Comparison of ENCODE assay signal across 29 cellular contexts in genomic region chr6:40170856-40171255, GRCh38.
"Had no signal": no experiment of that assay in that cellular context is flagged by ENCODE, and none has a peak within 500 bp of the region (broad histone marks: within the 10 kb centered on the region; RNA-seq: fewer than 3 reads in every experiment).

No MANE protein-coding gene starts in this region.

- H3K4me3 ChIP-seq: ascending aorta, cardiac muscle cell had no signal

- DNase-seq: activated B cell treated with CpG ODN at 0.5 μM for 24 hours; activated CD4-positive, alpha-beta memory T cell treated with anti-CD3 and anti-CD28 coated beads, Interleukin-2, amount 10 ng/mL, durations not matched to agents 7 days and 5 days; activated CD4-positive, alpha-beta T cell treated with anti-CD3 and anti-CD28 coated beads for 48 hours; activated CD4-positive, alpha-beta T cell treated with anti-CD3 and anti-CD28 coated beads, Interleukin-2, amount 10 ng/mL, durations not matched to agents 7 days and 5 days; activated CD4-positive, alpha-beta T cell treated with anti-CD3 and anti-CD28 coated beads, Interleukin-2, amount 50 U/mL, for 48 hours; activated CD4-positive, CD25-positive, alpha-beta regulatory T cell treated with anti-CD3 and anti-CD28 coated beads, Interleukin-2, amount 50 U/mL, for 72 hours; activated CD8-positive, alpha-beta memory T cell treated with anti-CD3 and anti-CD28 coated beads for 24 hours; activated CD8-positive, alpha-beta memory T cell treated with anti-CD3 and anti-CD28 coated beads, Interleukin-2, amount 10 ng/mL, durations not matched to agents 7 days and 5 days; activated CD8-positive, alpha-beta memory T cell treated with anti-CD3 and anti-CD28 coated beads, Interleukin-2, amount 50 U/mL, for 48 hours; activated CD8-positive, alpha-beta T cell treated with anti-CD3 and anti-CD28 coated beads, Interleukin-2, amount 10 ng/mL, durations not matched to agents 7 days and 5 days; activated effector memory CD4-positive, alpha-beta T cell treated with Interleukin-2 at 50 U/mL for 16 hours; activated gamma-delta T cell; activated naive CD4-positive, alpha-beta T cell treated with anti-CD3 and anti-CD28 coated beads, Interleukin-2, amount 10 ng/mL, durations not matched to agents 7 days and 5 days; activated naive CD4-positive, alpha-beta T cell treated with Interleukin-2 at 50 U/mL for 16 hours; activated naive CD8-positive, alpha-beta T cell treated with anti-CD3 and anti-CD28 coated beads, Interleukin-2, amount 10 ng/mL, durations not matched to agents 7 days and 5 days; activated naive CD8-positive, alpha-beta T cell treated with anti-CD3 and anti-CD28 coated beads, Interleukin-2, amount 50 U/mL, for 24 hours; activated T-cell treated with anti-CD3 and anti-CD28 coated beads, Interleukin-2, amount 50 U/mL, for 24 hours; activated T-cell treated with anti-CD3 and anti-CD28 coated beads, Interleukin-2, amount 50 U/mL, for 48 hours; amygdala; anterior cingulate cortex; caudate nucleus; cerebellar nuclear complex; SW 1271; T-helper 1 cell; T-helper 2 cell; T-helper 9 cell had no signal

- H3K36me3 ChIP-seq: ascending aorta, cardiac muscle cell had no signal

- H3K27me3 ChIP-seq: ascending aorta, cardiac muscle cell had no signal

- ATAC-seq: activated CD8-positive, alpha-beta memory T cell treated with anti-CD3 and anti-CD28 coated beads, Interleukin-2, amount 10 ng/mL, durations not matched to agents 7 days and 5 days; activated CD8-positive, alpha-beta T cell treated with anti-CD3 and anti-CD28 coated beads, Interleukin-2, amount 10 ng/mL, durations not matched to agents 7 days and 5 days; activated naive CD8-positive, alpha-beta T cell treated with anti-CD3 and anti-CD28 coated beads, Interleukin-2, amount 50 U/mL, for 24 hours had no signal

- H3K4me1 ChIP-seq: ascending aorta had no signal

- H3K9me3 ChIP-seq: ascending aorta had no signal

- H3K27ac ChIP-seq: ascending aorta, cardiac muscle cell, VCaP had no signal
